20 cellular contexts compared by ENCODE assay signal in the genomic region with DNA sequence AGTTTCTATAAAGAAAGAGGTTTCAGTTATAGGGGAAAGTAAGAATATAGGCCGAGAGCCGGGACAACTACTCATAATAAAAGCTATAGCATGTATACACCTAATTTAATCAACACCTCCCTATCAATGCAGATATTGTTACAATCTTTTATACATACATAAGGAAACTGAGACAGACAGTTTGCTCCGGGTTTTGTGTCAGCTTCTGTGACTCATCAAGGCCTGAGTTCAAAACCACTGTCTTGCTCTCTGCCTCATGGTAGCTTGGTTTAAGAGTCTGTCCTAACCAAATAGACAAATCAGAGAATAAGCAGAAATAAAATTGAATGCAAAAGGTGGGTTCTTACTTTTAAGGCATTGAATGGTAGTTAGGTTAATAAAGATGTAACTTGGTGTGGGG.
"Had no signal": no experiment of that assay in that cellular context is flagged by ENCODE, and none has a peak within 500 bp of the region (broad histone marks: within the 10 kb centered on the region; RNA-seq: fewer than 3 reads in every experiment).

No MANE protein-coding gene starts in this region.

- H3K36me3 ChIP-seq: ovary, right atrium auricular region, thoracic aorta had no signal

- H3K9me3 ChIP-seq: heart left ventricle, ovary, right atrium auricular region, sigmoid colon, stomach, thoracic aorta, transverse colon had no signal

- ATAC-seq: heart left ventricle had no signal

- H3K4me1 ChIP-seq: heart left ventricle, right atrium auricular region, sigmoid colon, transverse colon had no signal

- H3K27ac Mint-ChIP-seq: naive B cell, nephron progenitor cell had no signal

- DNase-seq: cortex of kidney; dorsolateral prefrontal cortex; effector CD8-positive, alpha-beta T cell; heart left ventricle; hippocampal formation; kidney glomerular epithelial cell; mesendoderm; naive B cell; nephron progenitor cell; ovary; sigmoid colon; stimulated activated CD4-positive, alpha-beta T cell treated with anti-CD3 and anti-CD28 coated beads, Interleukin-2, amount 100 ng/mL, for 24 hours; stimulated activated CD4-positive, alpha-beta T cell treated with anti-CD3 and anti-CD28 coated beads, Interleukin-4, amount 100 ng/mL, for 4 hours; stimulated activated naive CD4-positive, alpha-beta T cell; stomach; substantia nigra; transverse colon had no signal

- H3K27me3 Mint-ChIP-seq: naive B cell had no signal

- H3K9me3 Mint-ChIP-seq: naive B cell, nephron progenitor cell had no signal

- H3K27me3 ChIP-seq: dorsolateral prefrontal cortex, heart left ventricle, ovary, right atrium auricular region, sigmoid colon, stomach, transverse colon had no signal

- H3K4me3 ChIP-seq: dorsolateral prefrontal cortex, heart left ventricle, ovary, right atrium auricular region, sigmoid colon, skin epidermis, stomach, thoracic aorta, transverse colon had no signal

- H3K4me3 Mint-ChIP-seq: naive B cell, nephron progenitor cell had no signal

- H3K4me1 Mint-ChIP-seq: naive B cell, nephron progenitor cell had no signal

- H3K27ac ChIP-seq: heart left ventricle, ovary, right atrium auricular region, sigmoid colon, skin epidermis, stomach, thoracic aorta, transverse colon had no signal
